In the genomic region with DNA sequence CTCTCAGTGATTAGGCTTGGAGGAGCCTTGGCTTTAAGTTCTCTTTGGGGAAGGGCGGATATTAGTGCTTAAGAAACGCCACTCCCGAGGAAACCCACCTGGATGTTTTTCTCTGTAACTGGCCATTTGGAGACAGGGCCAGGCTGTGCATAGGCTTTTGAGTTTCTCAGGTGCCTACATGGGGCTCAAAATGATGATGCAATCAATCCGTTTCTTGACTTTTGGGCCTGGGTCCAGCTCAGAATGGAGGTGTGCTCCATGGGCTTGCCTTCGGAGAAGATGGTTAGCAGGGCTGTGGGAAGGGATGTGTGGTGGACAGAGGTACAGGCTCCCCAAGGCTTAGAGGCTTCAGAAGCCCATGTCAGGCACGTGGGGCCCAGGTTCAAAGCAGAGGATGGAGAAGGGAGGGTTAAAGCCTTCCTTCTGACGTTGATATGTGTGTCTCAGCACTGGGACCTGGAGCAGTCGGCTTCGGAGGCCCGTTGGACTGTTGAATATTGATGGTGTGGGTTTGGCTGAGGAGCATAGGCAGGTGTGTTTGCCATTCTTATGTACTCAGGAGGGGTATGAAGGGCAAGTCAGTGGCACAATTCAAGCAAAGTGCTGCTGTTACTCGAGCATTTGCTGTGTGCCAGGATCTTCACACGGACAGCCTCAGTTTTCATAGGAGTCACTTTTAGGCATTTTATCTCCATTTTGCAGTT, we compare ENCODE assay signal across 13 cellular contexts. TPM values are rescaled to one million over a fixed set of nuclear protein-coding genes. Genes with fewer than 3 reads are reported as not detected.
DNase-seq lines count a peak whose midpoint lies in the region; ATAC-seq lines count a peak whose summit lies in the region.
"Had no signal": no experiment of that assay in that cellular context is flagged by ENCODE, and none has a peak within 500 bp of the region (broad histone marks: within the 10 kb centered on the region; RNA-seq: fewer than 3 reads in every experiment).

No MANE protein-coding gene starts in this region.

- H3K36me3 ChIP-seq in duodenal mucosa (ENCODE audit: control insufficient read depth in 1 of 2, insufficient read depth in 2 of 2, low read length in 2 of 2) = no peaks in the 10 kb centered on the region
- H3K36me3 ChIP-seq: esophagus muscularis mucosa, left ventricle myocardium inferior had no signal

- H3K9me3 ChIP-seq in duodenal mucosa (ENCODE audit: control insufficient read depth in 1 of 2, low read length in 2 of 2) = no peaks in the 10 kb centered on the region
- H3K9me3 ChIP-seq: esophagus muscularis mucosa, left ventricle myocardium inferior had no signal

- H3K27ac Mint-ChIP-seq in activated CD4-positive, alpha-beta memory T cell treated with anti-CD3 and anti-CD28 coated beads, Interleukin-2, amount 10 ng/mL, durations not matched to agents 7 days and 5 days = peak overlapping the region; percentile 76
- no peak overlapping the region for H3K27ac Mint-ChIP-seq in activated CD4-positive, alpha-beta memory T cell treated with anti-CD3 and anti-CD28 coated beads for 36 hours
- H3K27ac Mint-ChIP-seq: type B pancreatic cell had no signal

- POLR2A ChIA-PET in activated CD4-positive, alpha-beta memory T cell treated with anti-CD3 and anti-CD28 coated beads, Interleukin-2, amount 10 ng/mL, durations not matched to agents 7 days and 5 days (lab: Charles Lee) = interaction anchor here (0.6 kb wide), 1 partner anchor 127 kb away, joined by 3 read pairs; no protein-coding TSS in a partner anchor
- POLR2A ChIA-PET in activated CD4-positive, alpha-beta memory T cell treated with anti-CD3 and anti-CD28 coated beads for 36 hours (lab: Charles Lee) = no interaction called here

- peak overlapping the region; percentile 26 for H3K27ac ChIP-seq in duodenal mucosa (ENCODE audit: low read depth, low read length)
- H3K27ac ChIP-seq: esophagus muscularis mucosa, left ventricle myocardium inferior had no signal

- intact Hi-C loops in activated CD4-positive, alpha-beta memory T cell treated with anti-CD3 and anti-CD28 coated beads for 36 hours (cut with micrococcal nuclease) = no loop called here
- intact Hi-C loops in posterior vena cava (cut with DNase I) = no loop called here

- no peaks in the 10 kb centered on the region for H3K27me3 ChIP-seq in duodenal mucosa (ENCODE audit: control insufficient read depth in 1 of 2, insufficient read depth in 2 of 2, low read length in 2 of 2)
- H3K27me3 ChIP-seq: esophagus muscularis mucosa had no signal

- H3K9me3 Mint-ChIP-seq in activated CD4-positive, alpha-beta memory T cell treated with anti-CD3 and anti-CD28 coated beads, Interleukin-2, amount 10 ng/mL, durations not matched to agents 7 days and 5 days = no peaks in the 10 kb centered on the region
- H3K9me3 Mint-ChIP-seq in activated CD4-positive, alpha-beta memory T cell treated with anti-CD3 and anti-CD28 coated beads for 36 hours = no peaks in the 10 kb centered on the region
- H3K9me3 Mint-ChIP-seq: T-helper 1 cell treated with Interleukin-12 subunit alpha and Interleukin-12 subunit beta and Interleukin-4 antibody, amounts not matched to agents 30 μg/mL and 1 μg/mL, for 36 hours; type B pancreatic cell had no signal

- peak overlapping the region in 1 of 2 donors; percentile 1 for H3K4me3 ChIP-seq in duodenal mucosa (ENCODE audit: low read depth in 1 of 2, low read length in 2 of 2)
- H3K4me3 ChIP-seq: esophagus muscularis mucosa, left ventricle myocardium inferior had no signal

- ATAC-seq in GM18873 (IDR thresholded peaks at IDR 0.05; ENCODE audit: low FRiP score, unreplicated experiment) (no peak), HG02852 (IDR thresholded peaks at IDR 0.05; ENCODE audit: unreplicated experiment) (no peak)

- no peaks in the 10 kb centered on the region for H3K36me3 Mint-ChIP-seq in activated CD4-positive, alpha-beta memory T cell treated with anti-CD3 and anti-CD28 coated beads, Interleukin-2, amount 10 ng/mL, durations not matched to agents 7 days and 5 days (ENCODE audit: low read depth)
- no peaks in the 10 kb centered on the region for H3K36me3 Mint-ChIP-seq in activated CD4-positive, alpha-beta memory T cell treated with anti-CD3 and anti-CD28 coated beads for 36 hours

- peaks cover 54 to 74% of the 10 kb centered on the region in 2 donors for H3K4me1 ChIP-seq in duodenal mucosa (ENCODE audit: control insufficient read depth in 1 of 2, insufficient read depth in 2 of 2, low read length in 2 of 2)

- DNase-seq in activated CD4-positive, alpha-beta memory T cell treated with anti-CD3 and anti-CD28 coated beads, Interleukin-2, amount 10 ng/mL, durations not matched to agents 7 days and 5 days = no peak
- DNase-seq in activated CD4-positive, alpha-beta memory T cell treated with anti-CD3 and anti-CD28 coated beads for 36 hours = no peak
- peak; percentile 52 for DNase-seq in NCI-H69 (lab: John Stamatoyannopoulos, UW)
- DNase-seq in posterior vena cava (ENCODE audit: low spot score) = peak; percentile 42
- DNase-seq in activated gamma-delta T cell (lab: John Stamatoyannopoulos, UW) = no peak
- DNase-seq: activated naive CD4-positive, alpha-beta T cell treated with Interleukin-2 at 50 U/mL for 16 hours; left ventricle myocardium inferior had no signal

- H3K27me3 Mint-ChIP-seq in activated CD4-positive, alpha-beta memory T cell treated with anti-CD3 and anti-CD28 coated beads, Interleukin-2, amount 10 ng/mL, durations not matched to agents 7 days and 5 days = no peaks in the 10 kb centered on the region
- H3K27me3 Mint-ChIP-seq in activated CD4-positive, alpha-beta memory T cell treated with anti-CD3 and anti-CD28 coated beads for 36 hours = no peaks in the 10 kb centered on the region
- H3K27me3 Mint-ChIP-seq: type B pancreatic cell had no signal

- H3K4me1 Mint-ChIP-seq in activated CD4-positive, alpha-beta memory T cell treated with anti-CD3 and anti-CD28 coated beads, Interleukin-2, amount 10 ng/mL, durations not matched to agents 7 days and 5 days = peaks cover 33% of the 10 kb centered on the region
- H3K4me1 Mint-ChIP-seq in activated CD4-positive, alpha-beta memory T cell treated with anti-CD3 and anti-CD28 coated beads for 36 hours (ENCODE audit: low read depth) = peaks cover 30% of the 10 kb centered on the region

- CTCF ChIA-PET in activated CD4-positive, alpha-beta memory T cell treated with anti-CD3 and anti-CD28 coated beads, Interleukin-2, amount 10 ng/mL, durations not matched to agents 7 days and 5 days (lab: Charles Lee) = interaction anchor here (1.2 to 1.5 kb wide), 2 partner anchors 19 to 21 kb away, joined by 3 to 6 read pairs; no protein-coding TSS in a partner anchor
- CTCF ChIA-PET in activated CD4-positive, alpha-beta memory T cell treated with anti-CD3 and anti-CD28 coated beads for 36 hours (lab: Charles Lee) = interaction anchor here (1.3 kb wide), 1 partner anchor 240 kb away, joined by 4 read pairs; no protein-coding TSS in a partner anchor

- peak overlapping the region in 1 of 2 donors; percentile 48 for H3K9ac ChIP-seq in duodenal mucosa (ENCODE audit: low read depth in 1 of 2, low read length in 2 of 2)

- H3K4me3 Mint-ChIP-seq in activated CD4-positive, alpha-beta memory T cell treated with anti-CD3 and anti-CD28 coated beads, Interleukin-2, amount 10 ng/mL, durations not matched to agents 7 days and 5 days = no peak overlapping the region
- no peak overlapping the region for H3K4me3 Mint-ChIP-seq in activated CD4-positive, alpha-beta memory T cell treated with anti-CD3 and anti-CD28 coated beads for 36 hours
- H3K4me3 Mint-ChIP-seq: type B pancreatic cell had no signal

RNA-seq across cellular contexts. Expression of a gene that starts 29.6 kb away (rescaled TPM):
- 1 to 10 TPM; 6.1 to 6.9 TPM for total RNA-seq in activated CD4-positive, alpha-beta memory T cell treated with anti-CD3 and anti-CD28 coated beads, Interleukin-2, amount 10 ng/mL, durations not matched to agents 7 days and 5 days
- 1 to 10 TPM; 6.6 to 7.5 TPM for total RNA-seq in activated CD4-positive, alpha-beta memory T cell treated with anti-CD3 and anti-CD28 coated beads for 36 hours
- 1 to 10 TPM; 7.5 to 7.6 TPM for total RNA-seq in posterior vena cava

Comparison
In these comparisons a context has a peak if more than half of its experiments do, and no peak if none do; other contexts are left out.
1. DNase-seq: peak in NCI-H69 (single experiment) and posterior vena cava (single experiment); none in activated CD4-positive, alpha-beta memory T cell treated with anti-CD3 and anti-CD28 coated beads, Interleukin-2, amount 10 ng/mL, durations not matched to agents 7 days and 5 days (single experiment), activated CD4-positive, alpha-beta memory T cell treated with anti-CD3 and anti-CD28 coated beads for 36 hours (single experiment) and activated gamma-delta T cell (single experiment).